9 cellular contexts compared by ENCODE assay signal in the genomic region with DNA sequence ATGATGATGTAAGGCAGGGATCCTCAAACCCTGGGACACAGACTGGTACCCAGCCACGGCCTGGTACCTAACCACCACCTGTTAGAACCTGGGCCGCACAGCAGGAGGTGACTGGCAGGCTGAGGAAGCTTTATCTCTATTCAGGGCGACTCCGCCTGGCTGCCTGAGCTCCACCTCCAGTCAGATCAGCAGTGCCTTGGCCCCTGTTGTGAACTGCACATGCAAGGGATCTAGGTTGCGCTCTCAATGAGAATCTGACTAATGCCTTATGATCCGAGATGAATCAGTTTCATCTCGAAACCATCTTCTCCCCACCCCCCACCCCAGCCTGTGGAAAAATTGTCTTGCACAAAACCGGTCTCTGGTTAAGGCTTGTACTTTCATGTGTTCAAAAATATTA. TPM values are rescaled to one million over a fixed set of nuclear protein-coding genes. Genes with fewer than 3 reads are reported as not detected.
DNase-seq lines count a peak whose midpoint lies in the region; ATAC-seq and TF ChIP-seq lines count a peak whose summit lies in the region.
"Had no signal": no experiment of that assay in that cellular context is flagged by ENCODE, and none has a peak within 500 bp of the region (broad histone marks: within the 10 kb centered on the region; RNA-seq: fewer than 3 reads in every experiment).

No MANE protein-coding gene starts in this region.

- intact Hi-C loops in activated CD4-positive, alpha-beta T cell treated with anti-CD3 and anti-CD28 coated beads for 36 hours (cut with DNase I, micrococcal nuclease), result no loop called here
- intact Hi-C loops in head of caudate nucleus (cut with DNase I), result no loop called here
- intact Hi-C loops in natural killer cell (cut with micrococcal nuclease), result no loop called here

- peaks cover 71% of the 10 kb centered on the region for H3K4me1 Mint-ChIP-seq in activated CD4-positive, alpha-beta T cell treated with anti-CD3 and anti-CD28 coated beads for 36 hours
- peaks cover 57% of the 10 kb centered on the region in 2 donors for H3K4me1 Mint-ChIP-seq in natural killer cell

- POLR2A ChIA-PET in activated CD4-positive, alpha-beta T cell treated with anti-CD3 and anti-CD28 coated beads for 36 hours (lab: Charles Lee), result no interaction called here

- H3K27me3 Mint-ChIP-seq in activated CD4-positive, alpha-beta T cell treated with anti-CD3 and anti-CD28 coated beads for 36 hours, result no peaks in the 10 kb centered on the region
- peaks cover 0 to 1% of the 10 kb centered on the region in 2 donors for H3K27me3 Mint-ChIP-seq in natural killer cell (ENCODE audit: low read depth in 2 of 2)

- H3K36me3 Mint-ChIP-seq in activated CD4-positive, alpha-beta T cell treated with anti-CD3 and anti-CD28 coated beads for 36 hours (ENCODE audit: low read depth), result peaks cover 41% of the 10 kb centered on the region
- H3K36me3 Mint-ChIP-seq in natural killer cell, result no peaks in the 10 kb centered on the region

- peak; percentile 83 for DNase-seq in activated CD4-positive, alpha-beta T cell treated with anti-CD3 and anti-CD28 coated beads for 36 hours
- no peak for DNase-seq in activated CD4-positive, alpha-beta T cell treated with anti-CD3 and anti-CD28 coated beads for 1 hour
- DNase-seq in activated T-cell treated with anti-CD3 and anti-CD28 coated beads for 48 hours (ENCODE audit: low read depth) (peak; percentile 54), head of caudate nucleus (peak in 23 of 42 donors; percentile 1 to 59 (median 24)), Kasumi-1 (lab: John Stamatoyannopoulos, UW) (no peak), natural killer cell (no peak)
- DNase-seq in stimulated activated CD8-positive, alpha-beta memory T cell treated with anti-CD3 and anti-CD28 coated beads, Interleukin-7, amount 100 ng/mL, for 24 hours (ENCODE audit: low read depth), result peak; percentile 20

- H3K27ac Mint-ChIP-seq in activated CD4-positive, alpha-beta T cell treated with anti-CD3 and anti-CD28 coated beads for 36 hours, result peak overlapping the region; percentile 48
- H3K27ac Mint-ChIP-seq in natural killer cell, result no peak overlapping the region
- H3K27ac Mint-ChIP-seq: natural killer cell treated with Interleukin-12 subunit alpha and Interleukin-12 subunit beta and Interleukin-15 and Interleukin-18, amount 100 ng/mL, for 72 hours had no signal

- TF ChIP-seq CTCF in natural killer cell (IDR thresholded peaks at IDR 0.05), result no peak

- no peaks in the 10 kb centered on the region for H3K9me3 Mint-ChIP-seq in activated CD4-positive, alpha-beta T cell treated with anti-CD3 and anti-CD28 coated beads for 36 hours (ENCODE audit: low read depth)
- H3K9me3 Mint-ChIP-seq in natural killer cell, result no peaks in the 10 kb centered on the region
- H3K9me3 Mint-ChIP-seq: natural killer cell treated with Interleukin-12 subunit alpha and Interleukin-12 subunit beta and Interleukin-15 and Interleukin-18, amount 100 ng/mL, for 72 hours had no signal

- CTCF ChIA-PET in activated CD4-positive, alpha-beta T cell treated with anti-CD3 and anti-CD28 coated beads for 36 hours (lab: Charles Lee), result no interaction called here

- ATAC-seq in activated CD4-positive, alpha-beta T cell treated with anti-CD3 and anti-CD28 coated beads for 36 hours, result peak; percentile 82
- no peak for ATAC-seq in HG03457 (IDR thresholded peaks at IDR 0.05; ENCODE audit: unreplicated experiment)
- no peak for ATAC-seq in natural killer cell

- H3K4me3 Mint-ChIP-seq in activated CD4-positive, alpha-beta T cell treated with anti-CD3 and anti-CD28 coated beads for 36 hours, result no peak overlapping the region
- H3K4me3 Mint-ChIP-seq in natural killer cell, result no peak overlapping the region
- H3K4me3 Mint-ChIP-seq: natural killer cell treated with Interleukin-12 subunit alpha and Interleukin-12 subunit beta and Interleukin-15 and Interleukin-18, amount 100 ng/mL, for 72 hours had no signal

RNA-seq across cellular contexts. Expression of gene RNPC3, which starts 4.2 kb away (rescaled TPM):
- total RNA-seq in activated CD4-positive, alpha-beta T cell treated with anti-CD3 and anti-CD28 coated beads for 36 hours, result 10 to 100 TPM; 18.1 to 28.4 TPM
- 10 to 100 TPM; 42.9 to 56.7 (median 44.8) TPM for total RNA-seq in natural killer cell

RNA-seq across cellular contexts. Expression of gene AMY2B, which starts 41.6 kb away (rescaled TPM):
- total RNA-seq in activated CD4-positive, alpha-beta T cell treated with anti-CD3 and anti-CD28 coated beads for 36 hours, result 1 to 10 TPM; 3.5 to 3.6 TPM
- 10 to 100 TPM; 30.9 to 37.5 (median 31.7) TPM for total RNA-seq in natural killer cell

Comparison
In these comparisons a context has a peak if more than half of its experiments do, and no peak if none do; other contexts are left out.
1. DNase-seq: peak in activated CD4-positive, alpha-beta T cell treated with anti-CD3 and anti-CD28 coated beads for 36 hours (single experiment), activated T-cell treated with anti-CD3 and anti-CD28 coated beads for 48 hours (single experiment), head of caudate nucleus (23 of 42) and stimulated activated CD8-positive, alpha-beta memory T cell treated with anti-CD3 and anti-CD28 coated beads, Interleukin-7, amount 100 ng/mL, for 24 hours (single experiment); none in activated CD4-positive, alpha-beta T cell treated with anti-CD3 and anti-CD28 coated beads for 1 hour (single experiment), Kasumi-1 (0 of 2) and natural killer cell (single experiment).
2. RNA of gene AMY2B, which starts 41.6 kb away (total RNA-seq): 30.9 to 37.5 TPM in natural killer cell; 3.5 to 3.6 TPM in activated CD4-positive, alpha-beta T cell treated with anti-CD3 and anti-CD28 coated beads for 36 hours; every median in the first group is over 4 times any median in the second.